ENCODE assay signal across 26 cellular contexts in the genomic region with DNA sequence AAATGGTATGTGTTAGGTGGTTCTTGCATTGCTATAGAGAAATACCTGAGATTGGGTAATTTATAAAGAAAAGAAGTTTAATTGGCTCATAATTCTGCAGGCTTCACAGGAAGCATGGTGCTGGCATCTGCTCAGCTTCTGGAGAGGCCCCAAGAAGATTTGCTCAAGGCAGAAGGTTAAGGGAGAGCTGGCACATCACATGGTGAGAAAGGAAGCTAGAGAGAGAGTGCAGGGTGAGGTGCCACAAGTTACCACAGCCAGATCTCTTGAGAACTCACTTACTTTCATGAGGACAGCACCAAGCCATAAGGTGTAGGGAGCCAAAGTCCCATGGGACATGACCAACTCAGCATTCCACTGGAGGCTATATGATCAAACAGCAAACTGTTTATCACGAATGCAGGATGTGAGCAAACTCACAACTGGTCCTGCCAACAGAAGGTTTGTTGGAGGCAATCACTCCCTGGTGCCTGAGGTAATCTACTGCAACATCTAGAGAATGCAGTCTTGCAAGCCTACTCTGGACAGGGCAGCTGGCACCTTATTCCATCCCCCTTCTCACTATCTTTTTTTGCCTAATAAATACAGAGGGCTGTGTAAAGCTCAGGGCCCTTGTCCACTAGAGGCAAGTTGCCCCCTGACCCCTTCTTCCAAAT. TPM values are rescaled to one million over a fixed set of nuclear protein-coding genes. Genes with fewer than 3 reads are reported as not detected.
A peak's percentile ranks its signal among the peaks of the same experiment; 100 is the strongest.
DNase-seq lines count a peak whose midpoint lies in the region; ATAC-seq, FAIRE-seq and TF ChIP-seq lines count a peak whose summit lies in the region.
"Had no signal": no experiment of that assay in that cellular context is flagged by ENCODE, and none has a peak within 500 bp of the region (broad histone marks: within the 10 kb centered on the region; RNA-seq: fewer than 3 reads in every experiment).

No MANE protein-coding gene starts in this region.

- H3K4me1 Mint-ChIP-seq in MCF 10A (ENCODE audit: insufficient read depth, unreplicated experiment) = no peaks in the 10 kb centered on the region
- peaks cover 2 to 14% of the 10 kb centered on the region in 2 donors for H3K4me1 Mint-ChIP-seq in natural killer cell treated with Interleukin-12 subunit alpha and Interleukin-12 subunit beta and Interleukin-15 and Interleukin-18, amount 100 ng/mL, for 72 hours (ENCODE audit: low read depth in 2 of 2)

- POLR2A ChIA-PET in MCF 10A (lab: Yijun Ruan, JAX) = interaction anchor here (0.5 to 1.8 kb wide), 5 partner anchors 9 to 511 kb away, joined by 3 to 5 read pairs (median 4); no protein-coding TSS in a partner anchor

- H3K9me3 Mint-ChIP-seq in MCF 10A (ENCODE audit: unreplicated experiment) = no peaks in the 10 kb centered on the region
- H3K9me3 Mint-ChIP-seq in natural killer cell treated with Interleukin-12 subunit alpha and Interleukin-12 subunit beta and Interleukin-15 and Interleukin-18, amount 100 ng/mL, for 72 hours = peaks cover 4% of the 10 kb centered on the region
- H3K9me3 Mint-ChIP-seq: HFFc6 had no signal

- no peaks in the 10 kb centered on the region for H3K79me2 ChIP-seq in mammary epithelial cell (ENCODE audit: insufficient read depth, low read length)

- TF ChIP-seq CTCF in MCF 10A (IDR thresholded peaks at IDR 0.05; ENCODE audit: unreplicated experiment) (no peak), mammary epithelial cell (conservative IDR thresholded peaks at IDR 0.05 in 1 of 2, IDR thresholded peaks at IDR 0.05 in 1 of 2; ENCODE audit: extremely low read depth in 1 of 2, insufficient read depth in 1 of 2, low read depth in 1 of 2, low read length in 2 of 2) (no peak), bronchial epithelial cell (IDR thresholded peaks at IDR 0.05; ENCODE audit: insufficient read depth, low read length, severe bottlenecking) (no peak), GM20000 (IDR thresholded peaks at IDR 0.05; ENCODE audit: extremely low read depth, missing control alignments) (no peak)

- H3K36me3 ChIP-seq in mammary epithelial cell (ENCODE audit: insufficient read depth, low read length) = no peaks in the 10 kb centered on the region
- no peaks in the 10 kb centered on the region for H3K36me3 ChIP-seq in bronchial epithelial cell (ENCODE audit: control insufficient read depth, insufficient read depth, low read length)
- H3K36me3 ChIP-seq: SJSA1 had no signal

- no peak overlapping the region for H3K27ac Mint-ChIP-seq in MCF 10A (ENCODE audit: low read depth, unreplicated experiment)
- H3K27ac Mint-ChIP-seq in natural killer cell treated with Interleukin-12 subunit alpha and Interleukin-12 subunit beta and Interleukin-15 and Interleukin-18, amount 100 ng/mL, for 72 hours = peak overlapping the region in 1 of 2 donors; percentile 23
- H3K27ac Mint-ChIP-seq: HFFc6 had no signal

- H4K20me1 ChIP-seq in mammary epithelial cell (ENCODE audit: insufficient read depth, low read length) = no peaks in the 10 kb centered on the region

- BruUV-seq in MCF 10A (replicated peaks; lab: Mats Ljungman, UMichigan) = no TSS peak
- BruUV-seq in mammary epithelial cell (replicated peaks; lab: Mats Ljungman, UMichigan) = no TSS peak

- in situ Hi-C loops in mammary epithelial cell (cut with MboI; ENCODE audit: low sequenced_read_pairs in 2 of 2) = no loop called here

- peak in 1 of 2 donors; percentile 15 for ATAC-seq in natural killer cell treated with Interleukin-12 subunit alpha and Interleukin-12 subunit beta and Interleukin-15 and Interleukin-18, amount 100 ng/mL, for 72 hours
- ATAC-seq: Panc1 had no signal

- CTCF ChIA-PET in MCF 10A (lab: Yijun Ruan, JAX) = interaction anchor here (0.6 to 1.3 kb wide), 3 partner anchors 13 to 1091 kb away, joined by 3 read pairs; no protein-coding TSS in a partner anchor
- CTCF ChIA-PET in mammary epithelial cell (lab: Charles Lee; ENCODE audit: low non-redundant PET) = no interaction called here

- peaks cover 35% of the 10 kb centered on the region for H3K27me3 Mint-ChIP-seq in MCF 10A (ENCODE audit: insufficient read depth, unreplicated experiment)
- H3K27me3 Mint-ChIP-seq in natural killer cell treated with Interleukin-12 subunit alpha and Interleukin-12 subunit beta and Interleukin-15 and Interleukin-18, amount 100 ng/mL, for 72 hours = no peaks in the 10 kb centered on the region
- H3K27me3 Mint-ChIP-seq: CD8-positive, alpha-beta memory T cell had no signal

- intact Hi-C loops in MCF 10A (cut with micrococcal nuclease) (no loop called here), mammary epithelial cell (cut with micrococcal nuclease) (no loop called here)

- WGBS in mammary epithelial cell (ENCODE audit: low coverage, missing lambda C conversion rate) = 0% methylated on average over 1 of the region's 1 CpG

- FAIRE-seq in bronchial epithelial cell (lab: Jason Lieb, UNC) (no peak), frontal cortex (lab: Jason Lieb, UNC) (no peak)
- FAIRE-seq: G401.6, GM19239 had no signal

- H3K4me1 ChIP-seq in mammary epithelial cell (ENCODE audit: insufficient read depth, low read length) = peaks cover 5% of the 10 kb centered on the region
- H3K4me1 ChIP-seq: SJSA1 had no signal

- H3K27me3 ChIP-seq in mammary epithelial cell (ENCODE audit: insufficient read depth, low read length) (peaks cover 2% of the 10 kb centered on the region), bronchial epithelial cell (ENCODE audit: control insufficient read depth, insufficient read depth, low read length) (no peaks in the 10 kb centered on the region)
- H3K27me3 ChIP-seq: SJSA1 had no signal

- H3K9me3 ChIP-seq in mammary epithelial cell (replicated peaks; ENCODE audit: insufficient read depth, low read length) = peaks cover 2% of the 10 kb centered on the region
- H3K9me3 ChIP-seq: SJSA1 had no signal

- H3K9ac ChIP-seq in mammary epithelial cell (ENCODE audit: insufficient read depth, low read length) = no peak overlapping the region

- H3K27ac ChIP-seq in mammary epithelial cell (ENCODE audit: insufficient read depth, low read depth, low read length) = no peak overlapping the region
- H3K27ac ChIP-seq: SJSA1 had no signal

- no peak overlapping the region for H3K4me2 ChIP-seq in mammary epithelial cell (ENCODE audit: insufficient read depth, low read depth, low read length)

- dilution Hi-C loops in mammary epithelial cell (cut with HindIII; ENCODE audit: low sequenced_read_pairs) = no loop called here

- DNase-seq in MCF 10A (ENCODE audit: unreplicated experiment) (peak; percentile 11), mammary epithelial cell (no peak), bronchial epithelial cell (ENCODE audit: low read depth) (peak; percentile 15), frontal cortex (ENCODE audit: low spot score in 2 of 2) (no peak), GM03348 (ENCODE audit: low spot score) (no peak), GM20000 (ENCODE audit: low spot score) (no peak)
- no peak for DNase-seq in natural killer cell treated with Interleukin-12 subunit alpha and Interleukin-12 subunit beta and Interleukin-15 and Interleukin-18, amount 100 ng/mL, for 72 hours (ENCODE audit: low spot score)
- DNase-seq: AML-193; C1 segment of cervical spinal cord; Calu3; CD8-positive, alpha-beta memory T cell; DMS153; H7; HFFc6; Karpas-422; NCI-H1417; NCI-H1694 treated with DMSO at 0.1 percent for 48 hours had no signal

- H3K36me3 Mint-ChIP-seq in MCF 10A (ENCODE audit: insufficient read depth, unreplicated experiment) = no peaks in the 10 kb centered on the region
- peaks cover 5% of the 10 kb centered on the region for H3K36me3 Mint-ChIP-seq in natural killer cell treated with Interleukin-12 subunit alpha and Interleukin-12 subunit beta and Interleukin-15 and Interleukin-18, amount 100 ng/mL, for 72 hours
- H3K36me3 Mint-ChIP-seq: CD8-positive, alpha-beta memory T cell had no signal

- H3K4me3 Mint-ChIP-seq in MCF 10A (ENCODE audit: unreplicated experiment) = no peak overlapping the region
- H3K4me3 Mint-ChIP-seq in natural killer cell treated with Interleukin-12 subunit alpha and Interleukin-12 subunit beta and Interleukin-15 and Interleukin-18, amount 100 ng/mL, for 72 hours = peak overlapping the region; percentile 2
- H3K4me3 Mint-ChIP-seq: HFFc6 had no signal

- no peak overlapping the region for H2AFZ ChIP-seq in mammary epithelial cell (ENCODE audit: low read depth, low read length)

- H3K4me3 ChIP-seq in mammary epithelial cell (replicated peaks in 1 of 3; ENCODE audit: insufficient read depth in 1 of 3, low read depth in 2 of 3, low read length in 3 of 3) = no peak overlapping the region
- H3K4me3 ChIP-seq in bronchial epithelial cell (ENCODE audit: low read depth, low read length) = no peak overlapping the region
- H3K4me3 ChIP-seq: SJSA1 had no signal

RNA-seq across cellular contexts. Expression of gene CCR2, which starts 28.1 kb away (rescaled TPM):
- total RNA-seq in MCF 10A (2022) (not detected in 2 replicates), mammary epithelial cell (not detected), bronchial epithelial cell (0.13 TPM in 1 of 2 replicates, not detected in the other), frontal cortex (0.41 TPM)
- polyA plus RNA-seq in mammary epithelial cell = not detected
- polyA minus RNA-seq in mammary epithelial cell = not detected
- 1 to 10 TPM in 1 of 2 donors, under 1 TPM in 1; 0.48 to 2.5 TPM for total RNA-seq in natural killer cell treated with Interleukin-12 subunit alpha and Interleukin-12 subunit beta and Interleukin-15 and Interleukin-18, amount 100 ng/mL, for 72 hours
- total RNA-seq: A172, Calu3, Daoy, H7, HFFc6, NCI-H460, SJSA1 had no signal
- polyA plus RNA-seq: AG04450 had no signal

RNA-seq across cellular contexts. Expression of gene CCR5, which starts 45.0 kb away (rescaled TPM):
- not detected in 2 replicates for total RNA-seq in MCF 10A (2022)
- not detected for total RNA-seq in mammary epithelial cell
- polyA plus RNA-seq in mammary epithelial cell = not detected
- polyA minus RNA-seq in mammary epithelial cell = not detected
- total RNA-seq in bronchial epithelial cell = not detected in 2 replicates
- 10 to 100 TPM; 28.3 to 46.2 TPM for total RNA-seq in natural killer cell treated with Interleukin-12 subunit alpha and Interleukin-12 subunit beta and Interleukin-15 and Interleukin-18, amount 100 ng/mL, for 72 hours
- total RNA-seq in frontal cortex = under 0.01 TPM
- total RNA-seq: A172, Calu3, Daoy, H7, HFFc6, M059J, NCI-H460, SJSA1 had no signal
- polyA plus RNA-seq: AG04450 had no signal

Comparison
In these comparisons a context has a peak if more than half of its experiments do, and no peak if none do; other contexts are left out.
1. DNase-seq: peak in MCF 10A (single experiment) and bronchial epithelial cell (single experiment); none in mammary epithelial cell (single experiment), natural killer cell treated with Interleukin-12 subunit alpha and Interleukin-12 subunit beta and Interleukin-15 and Interleukin-18, amount 100 ng/mL, for 72 hours (single experiment), frontal cortex (0 of 2), GM03348 (single experiment) and GM20000 (single experiment).
2. RNA of gene CCR5, which starts 45.0 kb away (total RNA-seq): 28.3 to 46.2 TPM in natural killer cell treated with Interleukin-12 subunit alpha and Interleukin-12 subunit beta and Interleukin-15 and Interleukin-18, amount 100 ng/mL, for 72 hours; not detected in MCF 10A, not detected in mammary epithelial cell, not detected in bronchial epithelial cell and under 0.01 TPM in frontal cortex (single experiment); every median in the first group is over 10 times any median in the second.